Comparison of ENCODE assay signal across 11 cellular contexts in the genomic region with DNA sequence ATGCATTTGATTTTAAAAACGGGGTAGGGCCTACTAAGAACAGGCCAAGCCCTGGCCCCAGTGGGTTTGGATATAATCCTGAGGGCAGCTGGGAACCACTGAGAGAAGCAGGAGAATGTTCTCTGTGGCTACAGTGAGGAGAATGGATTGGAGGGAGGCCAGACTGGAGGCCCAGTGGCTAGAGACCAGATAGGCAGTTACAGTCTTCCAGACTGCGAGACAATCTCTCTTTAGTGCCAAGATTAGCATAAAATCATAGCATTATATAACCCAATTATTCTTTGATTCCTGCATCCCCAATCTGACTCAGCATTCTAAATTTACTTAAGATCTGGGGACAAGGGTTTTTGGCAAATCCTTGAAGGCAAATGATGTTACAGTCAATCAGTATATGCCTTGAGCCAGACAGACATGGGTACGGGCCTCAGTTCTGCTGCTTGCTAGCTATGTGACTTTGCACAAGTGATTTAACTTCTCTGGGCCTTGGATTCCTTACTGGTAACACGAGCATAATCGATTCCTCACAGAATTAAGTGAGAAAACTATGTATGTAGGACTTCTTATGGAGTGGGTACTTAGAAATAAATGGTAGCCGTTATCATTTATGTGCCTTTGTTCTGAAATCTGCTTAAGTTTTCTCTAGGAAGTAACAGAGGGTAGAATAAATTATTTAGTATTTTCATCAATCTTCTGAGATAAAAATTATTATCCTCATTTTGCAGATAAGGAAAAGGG. TPM values are rescaled to one million over a fixed set of nuclear protein-coding genes. Genes with fewer than 3 reads are reported as not detected.
DNase-seq lines count a peak whose midpoint lies in the region; ATAC-seq and TF ChIP-seq lines count a peak whose summit lies in the region.
"Had no signal": no experiment of that assay in that cellular context is flagged by ENCODE, and none has a peak within 500 bp of the region (broad histone marks: within the 10 kb centered on the region; RNA-seq: fewer than 3 reads in every experiment).

No MANE protein-coding gene starts in this region.

- H3K4me3 ChIP-seq in esophagus muscularis mucosa (no peak overlapping the region), neutrophil (ENCODE audit: low read depth in 1 of 2, low read length in 1 of 2) (peak overlapping the region in 1 of 2 experiments; percentile 93)
- H3K4me3 ChIP-seq: HAP-1 had no signal

- no peak overlapping the region for H3K27ac Mint-ChIP-seq in activated CD4-positive, alpha-beta memory T cell treated with anti-CD3 and anti-CD28 coated beads, Interleukin-2, amount 10 ng/mL, durations not matched to agents 7 days and 5 days

- intact Hi-C loops in Right ventricle myocardium superior (cut with DNase I): loop anchor here (5.0 to 10.0 kb wide), 3 partner anchors 68 to 170 kb away; partner anchors contain the start of gene WNK1
- intact Hi-C loops in Right ventricle myocardium inferior (cut with DNase I): loop anchor here (1.0 to 10.0 kb wide), 3 partner anchors 68 to 170 kb away; no protein-coding TSS in a partner anchor
- intact Hi-C loops in esophagus muscularis mucosa (cut with DNase I): loop anchor here (10.0 kb wide), 2 partner anchors 170 to 950 kb away; partner anchors contain the start of gene FBXL14

- H3K36me3 ChIP-seq in esophagus muscularis mucosa (no peaks in the 10 kb centered on the region), neutrophil (peaks cover 19% of the 10 kb centered on the region)
- H3K36me3 ChIP-seq: HAP-1 had no signal

- no peak overlapping the region for H3K4me3 Mint-ChIP-seq in activated CD4-positive, alpha-beta memory T cell treated with anti-CD3 and anti-CD28 coated beads, Interleukin-2, amount 10 ng/mL, durations not matched to agents 7 days and 5 days

- H3K9me3 ChIP-seq in esophagus muscularis mucosa (no peaks in the 10 kb centered on the region), neutrophil (no peaks in the 10 kb centered on the region)
- H3K9me3 ChIP-seq: HAP-1 had no signal

- ATAC-seq in Right ventricle myocardium superior (ENCODE audit: poor library complexity): no peak
- no peak for ATAC-seq in Right ventricle myocardium inferior

- H3K9me3 Mint-ChIP-seq in activated CD4-positive, alpha-beta memory T cell treated with anti-CD3 and anti-CD28 coated beads, Interleukin-2, amount 10 ng/mL, durations not matched to agents 7 days and 5 days: no peaks in the 10 kb centered on the region

- POLR2A ChIA-PET in activated CD4-positive, alpha-beta memory T cell treated with anti-CD3 and anti-CD28 coated beads, Interleukin-2, amount 10 ng/mL, durations not matched to agents 7 days and 5 days (lab: Charles Lee): interaction anchor here (0.5 to 4.0 kb wide), 7 partner anchors 13 to 107 kb away, joined by 3 to 69 read pairs (median 8); partner anchors contain the start of gene WNK1

- TF ChIP-seq EP300 in esophagus muscularis mucosa (IDR thresholded peaks at IDR 0.05): no peak

- H3K27ac ChIP-seq in esophagus muscularis mucosa (replicated peaks in 1 of 4): peak overlapping the region; percentile 96 to 98 (median 97)
- peak overlapping the region; percentile 100 for H3K27ac ChIP-seq in neutrophil

- H3K27me3 Mint-ChIP-seq in activated CD4-positive, alpha-beta memory T cell treated with anti-CD3 and anti-CD28 coated beads, Interleukin-2, amount 10 ng/mL, durations not matched to agents 7 days and 5 days: no peaks in the 10 kb centered on the region

- CTCF ChIA-PET in activated CD4-positive, alpha-beta memory T cell treated with anti-CD3 and anti-CD28 coated beads, Interleukin-2, amount 10 ng/mL, durations not matched to agents 7 days and 5 days (lab: Charles Lee): interaction anchor here (1.1 to 5.3 kb wide), 4 partner anchors 69 to 169 kb away, joined by 3 to 39 read pairs (median 4); partner anchors contain the start of gene WNK1

- TF ChIP-seq CTCF in esophagus muscularis mucosa (IDR thresholded peaks at IDR 0.05): no peak
- no peak for TF ChIP-seq CTCF in neutrophil (IDR thresholded peaks at IDR 0.05)

- H3K27me3 ChIP-seq in esophagus muscularis mucosa (no peaks in the 10 kb centered on the region), neutrophil (no peaks in the 10 kb centered on the region)

- TF ChIP-seq POLR2A in esophagus muscularis mucosa (IDR thresholded peaks at IDR 0.05; ENCODE audit: low read depth): no peak

- H3K4me1 Mint-ChIP-seq in activated CD4-positive, alpha-beta memory T cell treated with anti-CD3 and anti-CD28 coated beads, Interleukin-2, amount 10 ng/mL, durations not matched to agents 7 days and 5 days: peaks cover 49% of the 10 kb centered on the region

- peak; percentile 49 for DNase-seq in Right ventricle myocardium superior
- DNase-seq in Right ventricle myocardium inferior (ENCODE audit: missing footprints): no peak
- no peak for DNase-seq in esophagus muscularis mucosa (ENCODE audit: extremely low spot score)
- no peak for DNase-seq in cortex of kidney (lab: John Stamatoyannopoulos, UW)
- no peak for DNase-seq in NAMALWA (ENCODE audit: low spot score)
- no peak for DNase-seq in stimulated activated CD4-positive, alpha-beta T cell treated with anti-CD3 and anti-CD28 coated beads, Interleukin-4, amount 100 ng/mL, for 4 hours
- no peak for DNase-seq in activated CD4-positive, alpha-beta memory T cell treated with anti-CD3 and anti-CD28 coated beads, Interleukin-2, amount 10 ng/mL, durations not matched to agents 7 days and 5 days
- DNase-seq: NCI-H526 treated with DMSO at 0.1 percent for 48 hours; stimulated activated CD4-positive, alpha-beta T cell treated with anti-CD3 and anti-CD28 coated beads, Interleukin-1b, Interleukin-23, amount 100 ng/mL, for 48 hours had no signal

- WGBS in esophagus muscularis mucosa: 79% methylated on average over 6 of the region's 6 CpGs

- peaks cover 20% of the 10 kb centered on the region for H3K36me3 Mint-ChIP-seq in activated CD4-positive, alpha-beta memory T cell treated with anti-CD3 and anti-CD28 coated beads, Interleukin-2, amount 10 ng/mL, durations not matched to agents 7 days and 5 days (ENCODE audit: low read depth)

- H3K4me1 ChIP-seq in esophagus muscularis mucosa (peaks cover 44 to 56% (median 51%) of the 10 kb centered on the region in 4 donors), neutrophil (ENCODE audit: control insufficient read depth in 1 of 2, insufficient read depth in 1 of 2, low read depth in 1 of 2, low read length in 1 of 2) (peaks cover 59% of the 10 kb centered on the region in 2 experiments)

RNA-seq across cellular contexts. Expression of gene NINJ2, which starts 18.3 kb away (rescaled TPM):
- total RNA-seq in Right ventricle myocardium superior (12.6 TPM), Right ventricle myocardium inferior (8.6 TPM), esophagus muscularis mucosa (10 to 100 TPM in 1 of 4 donors, 1 to 10 TPM in 3; 2.9 to 11.1 (median 7.1) TPM)
- total RNA-seq in activated CD4-positive, alpha-beta memory T cell treated with anti-CD3 and anti-CD28 coated beads, Interleukin-2, amount 10 ng/mL, durations not matched to agents 7 days and 5 days: 10 to 100 TPM; 13.1 to 13.5 TPM
